34 cellular contexts compared by ENCODE assay signal in genomic region chr2:122563781-122564180, GRCh38.
"Had no signal": no experiment of that assay in that cellular context is flagged by ENCODE, and none has a peak within 500 bp of the region (broad histone marks: within the 10 kb centered on the region; RNA-seq: fewer than 3 reads in every experiment).

No MANE protein-coding gene starts in this region.

- H3K27ac ChIP-seq: KMS-11 had no signal

- DNase-seq: Karpas-422, Kasumi-1, MM.1S, MV-4-11, NCI-H1048, NCI-H1092, NCI-H1092 treated with DMSO at 0.1 percent for 48 hours, NCI-H1105, NCI-H1105 treated with DMSO at 0.1 percent for 48 hours, NCI-H1417, NCI-H1417 treated with DMSO at 0.1 percent for 48 hours, NCI-H1436, NCI-H1436 treated with DMSO at 0.1 percent for 48 hours, NCI-H146, NCI-H1694, NCI-H1694 treated with DMSO at 0.1 percent for 48 hours, NCI-H187, NCI-H187 treated with DMSO at 0.1 percent for 48 hours, NCI-H1930, NCI-H2029, NCI-H2029 treated with DMSO at 0.1 percent for 48 hours, NCI-H2081, NCI-H2081 treated with DMSO at 0.1 percent for 48 hours, NCI-H2107, NCI-H2171, NCI-H2171 treated with DMSO at 0.1 percent for 48 hours, NCI-H2227 treated with DMSO at 0.1 percent for 48 hours, NCI-H226, NCI-H345, NCI-H446, NCI-H446 treated with DMSO at 0.1 percent for 48 hours, NCI-H510A, NCI-H510A treated with DMSO at 0.1 percent for 48 hours had no signal

- H3K9ac ChIP-seq: KMS-11 had no signal

- H3K4me2 ChIP-seq: KMS-11 had no signal
